In the genomic region with DNA sequence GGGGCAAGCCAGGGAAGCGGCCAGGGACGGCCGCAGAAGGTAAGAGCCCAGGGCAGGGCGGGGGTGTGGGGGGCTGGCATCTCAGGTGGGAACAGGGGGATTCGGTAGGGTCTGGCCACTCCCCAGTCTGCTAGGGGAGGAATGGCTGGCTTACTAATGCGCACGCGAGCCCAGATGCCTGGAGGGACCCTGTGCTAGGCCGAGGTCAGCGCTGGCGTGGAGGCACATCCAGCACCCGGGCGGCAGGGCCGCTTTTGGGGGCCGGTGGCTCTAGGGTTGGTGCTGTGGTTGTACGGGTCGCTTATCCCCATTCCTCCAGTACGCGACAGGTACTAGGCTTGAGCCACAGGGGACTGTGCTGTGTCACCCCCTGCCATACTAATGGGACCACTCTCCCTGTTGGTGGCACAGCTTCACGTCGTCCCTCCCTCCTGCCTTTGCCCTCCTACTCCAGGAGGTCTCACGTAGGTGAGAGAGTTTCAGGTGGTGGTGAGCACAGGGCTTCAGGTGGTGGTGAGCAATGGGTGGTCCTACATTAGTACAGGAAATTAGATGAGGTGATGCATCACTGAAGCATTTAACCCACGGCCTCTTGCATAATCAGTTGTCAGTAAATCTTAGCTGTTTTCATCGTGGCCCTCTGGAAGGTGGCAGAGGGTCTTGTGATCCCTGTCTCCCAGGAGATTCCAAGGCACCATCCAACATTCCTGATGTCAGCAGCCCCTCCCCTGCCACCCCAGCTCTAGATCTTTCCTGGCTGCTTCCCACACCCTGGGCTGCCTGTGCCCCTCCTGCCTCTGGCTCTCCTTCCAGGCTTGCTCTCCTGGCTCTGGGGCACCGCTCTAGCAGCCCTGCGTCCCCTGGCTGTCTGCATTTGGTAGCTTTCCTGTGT, we compare ENCODE assay signal across 7 cellular contexts. TPM values are rescaled to one million over a fixed set of nuclear protein-coding genes. Genes with fewer than 3 reads are reported as not detected.
DNase-seq lines count a peak whose midpoint lies in the region; ATAC-seq lines count a peak whose summit lies in the region.

No MANE protein-coding gene starts in this region.

- H2BK12ac ChIP-seq in trophoblast cell (ENCODE audit: low read length): peak overlapping the region; percentile 11

- H3K18ac ChIP-seq in trophoblast cell (ENCODE audit: low read length): peak overlapping the region; percentile 18

- peak overlapping the region; percentile 75 for H3K4me3 Mint-ChIP-seq in activated T-helper 1 cell treated with anti-CD3 and anti-CD28 coated beads, Interleukin-12 subunit alpha, Interleukin-12 subunit beta, Interleukin-2, Interleukin-4 antibody, amounts not matched to agents 30 ng/mL and 10 ng/mL and 1 ng/mL, durations not matched to agents 14 hours and 24 hours and 36 hours

- no peaks in the 10 kb centered on the region for H3K79me2 ChIP-seq in trophoblast cell (ENCODE audit: control insufficient read depth, insufficient read depth, low read length, poor library complexity)

- H3K9me3 Mint-ChIP-seq in activated T-helper 1 cell treated with anti-CD3 and anti-CD28 coated beads, Interleukin-12 subunit alpha, Interleukin-12 subunit beta, Interleukin-2, Interleukin-4 antibody, amounts not matched to agents 30 ng/mL and 10 ng/mL and 1 ng/mL, durations not matched to agents 14 hours and 24 hours and 36 hours: no peaks in the 10 kb centered on the region

- H3K4me1 ChIP-seq in trophoblast cell (ENCODE audit: control insufficient read depth in 1 of 2, insufficient read depth in 2 of 2, low read length in 2 of 2): peaks cover 9 to 10% of the 10 kb centered on the region in 2 experiments

- peak overlapping the region; percentile 71 for H3K4me3 ChIP-seq in trophoblast cell (ENCODE audit: low read depth, low read length)

- H3K4me2 ChIP-seq in trophoblast cell (ENCODE audit: low read length): peak overlapping the region; percentile 71

- peak overlapping the region; percentile 20 for H2AK5ac ChIP-seq in trophoblast cell (ENCODE audit: low read length)

- H3K4ac ChIP-seq in trophoblast cell (ENCODE audit: low read depth, low read length): peak overlapping the region; percentile 11

- H2BK5ac ChIP-seq in trophoblast cell (ENCODE audit: low read depth, low read length, poor library complexity): no peak overlapping the region

- H3K27me3 ChIP-seq in trophoblast cell (ENCODE audit: insufficient read depth, low read length): peaks cover 4% of the 10 kb centered on the region

- peak overlapping the region; percentile 18 for H2AFZ ChIP-seq in trophoblast cell (ENCODE audit: insufficient read depth, low read length, poor library complexity)

- H3K79me1 ChIP-seq in trophoblast cell (ENCODE audit: low read length): peaks cover 11% of the 10 kb centered on the region

- H3K14ac ChIP-seq in trophoblast cell (ENCODE audit: low read length): peak overlapping the region; percentile 70

- peaks cover 1% of the 10 kb centered on the region for H3K9me3 ChIP-seq in trophoblast cell (ENCODE audit: insufficient read depth, low read depth, low read length)

- peak overlapping the region; percentile 15 for H4K91ac ChIP-seq in trophoblast cell (ENCODE audit: low read depth, low read length)

- H3K36me3 ChIP-seq in trophoblast cell (ENCODE audit: control insufficient read depth in 1 of 2, insufficient read depth in 2 of 2, low read length in 2 of 2): peaks cover 29 to 30% of the 10 kb centered on the region in 2 experiments

- peaks cover 20% of the 10 kb centered on the region for H3K27me3 Mint-ChIP-seq in activated T-helper 1 cell treated with anti-CD3 and anti-CD28 coated beads, Interleukin-12 subunit alpha, Interleukin-12 subunit beta, Interleukin-2, Interleukin-4 antibody, amounts not matched to agents 30 ng/mL and 10 ng/mL and 1 ng/mL, durations not matched to agents 14 hours and 24 hours and 36 hours (ENCODE audit: insufficient read depth)

- ATAC-seq in Right ventricle myocardium superior (ENCODE audit: poor library complexity): peak; percentile 36

- H3K36me3 Mint-ChIP-seq in activated T-helper 1 cell treated with anti-CD3 and anti-CD28 coated beads, Interleukin-12 subunit alpha, Interleukin-12 subunit beta, Interleukin-2, Interleukin-4 antibody, amounts not matched to agents 30 ng/mL and 10 ng/mL and 1 ng/mL, durations not matched to agents 14 hours and 24 hours and 36 hours (ENCODE audit: low read depth): no peaks in the 10 kb centered on the region

- peak overlapping the region; percentile 45 for H3K9ac ChIP-seq in trophoblast cell (ENCODE audit: low read length)

- intact Hi-C loops in activated T-helper 1 cell treated with anti-CD3 and anti-CD28 coated beads, Interleukin-12 subunit alpha, Interleukin-12 subunit beta, Interleukin-2, Interleukin-4 antibody, amounts not matched to agents 30 ng/mL and 10 ng/mL and 1 ng/mL, durations not matched to agents 14 hours and 24 hours and 36 hours (cut with micrococcal nuclease): loop anchor here (2.0 kb wide), 2 partner anchors 18 to 22 kb away; a partner anchor contains a TSS
- intact Hi-C loops in Right ventricle myocardium superior (cut with DNase I): no loop called here

- no peak overlapping the region for H2BK120ac ChIP-seq in trophoblast cell (ENCODE audit: insufficient read depth, low read length, poor library complexity)

- H3K27ac Mint-ChIP-seq in activated T-helper 1 cell treated with anti-CD3 and anti-CD28 coated beads, Interleukin-12 subunit alpha, Interleukin-12 subunit beta, Interleukin-2, Interleukin-4 antibody, amounts not matched to agents 30 ng/mL and 10 ng/mL and 1 ng/mL, durations not matched to agents 14 hours and 24 hours and 36 hours: no peak overlapping the region

- no CpG with 5 or more reads among the region's 26 CpGs for WGBS in trophoblast cell (ENCODE audit: extremely low coverage, insufficient coverage, insufficient read length)

- H4K8ac ChIP-seq in trophoblast cell (ENCODE audit: low read depth, low read length): peak overlapping the region; percentile 41

- DNase-seq in HCEC 1CT (peak; percentile 65), Right ventricle myocardium superior (no peak), trophoblast cell (no peak), RPMI8226 (no peak), SKM-1 (lab: John Stamatoyannopoulos, UW; ENCODE audit: unreplicated experiment) (no peak), DMS53 treated with DMSO at 0.1 percent for 48 hours (lab: John Stamatoyannopoulos, UW; ENCODE audit: unreplicated experiment) (no peak)
- DNase-seq in activated T-helper 1 cell treated with anti-CD3 and anti-CD28 coated beads, Interleukin-12 subunit alpha, Interleukin-12 subunit beta, Interleukin-2, Interleukin-4 antibody, amounts not matched to agents 30 ng/mL and 10 ng/mL and 1 ng/mL, durations not matched to agents 14 hours and 24 hours and 36 hours (ENCODE audit: low spot score): no peak

- no peak overlapping the region for H3K23ac ChIP-seq in trophoblast cell (ENCODE audit: low read length)

- peak overlapping the region; percentile 35 for H4K12ac ChIP-seq in trophoblast cell (ENCODE audit: low read depth, low read length)

- H3K27ac ChIP-seq in trophoblast cell (ENCODE audit: low read depth, low read length): no peak overlapping the region

- peaks cover 10% of the 10 kb centered on the region for H3K4me1 Mint-ChIP-seq in activated T-helper 1 cell treated with anti-CD3 and anti-CD28 coated beads, Interleukin-12 subunit alpha, Interleukin-12 subunit beta, Interleukin-2, Interleukin-4 antibody, amounts not matched to agents 30 ng/mL and 10 ng/mL and 1 ng/mL, durations not matched to agents 14 hours and 24 hours and 36 hours (ENCODE audit: low read depth)

RNA-seq across cellular contexts. Expression of a gene that starts 1.0 kb away (rescaled TPM):
- total RNA-seq in activated T-helper 1 cell treated with anti-CD3 and anti-CD28 coated beads, Interleukin-12 subunit alpha, Interleukin-12 subunit beta, Interleukin-2, Interleukin-4 antibody, amounts not matched to agents 30 ng/mL and 10 ng/mL and 1 ng/mL, durations not matched to agents 14 hours and 24 hours and 36 hours: 17.0 and 17.2 TPM in 2 replicates
- 12.4 TPM for total RNA-seq in Right ventricle myocardium superior
- 31.3 and 31.8 TPM in 2 replicates for polyA plus RNA-seq in trophoblast cell (2013)

RNA-seq across cellular contexts. Expression of a gene that starts 18.2 kb away (rescaled TPM):
- 234 and 250 TPM in 2 replicates for total RNA-seq in activated T-helper 1 cell treated with anti-CD3 and anti-CD28 coated beads, Interleukin-12 subunit alpha, Interleukin-12 subunit beta, Interleukin-2, Interleukin-4 antibody, amounts not matched to agents 30 ng/mL and 10 ng/mL and 1 ng/mL, durations not matched to agents 14 hours and 24 hours and 36 hours
- 75.3 TPM for total RNA-seq in Right ventricle myocardium superior
- polyA plus RNA-seq in trophoblast cell (2013): 57.4 and 61.4 TPM in 2 replicates

RNA-seq across cellular contexts. Expression of a gene that starts 22.8 kb away (rescaled TPM):
- 36.9 and 41.7 TPM in 2 replicates for total RNA-seq in activated T-helper 1 cell treated with anti-CD3 and anti-CD28 coated beads, Interleukin-12 subunit alpha, Interleukin-12 subunit beta, Interleukin-2, Interleukin-4 antibody, amounts not matched to agents 30 ng/mL and 10 ng/mL and 1 ng/mL, durations not matched to agents 14 hours and 24 hours and 36 hours
- total RNA-seq in Right ventricle myocardium superior: 15.5 TPM
- polyA plus RNA-seq in trophoblast cell (2013): 10.0 and 10.3 TPM in 2 replicates

RNA-seq across cellular contexts. Expression of a gene that starts 36.0 kb away (rescaled TPM):
- total RNA-seq in activated T-helper 1 cell treated with anti-CD3 and anti-CD28 coated beads, Interleukin-12 subunit alpha, Interleukin-12 subunit beta, Interleukin-2, Interleukin-4 antibody, amounts not matched to agents 30 ng/mL and 10 ng/mL and 1 ng/mL, durations not matched to agents 14 hours and 24 hours and 36 hours: not detected in 2 replicates
- 2,290 TPM for total RNA-seq in Right ventricle myocardium superior
- polyA plus RNA-seq in trophoblast cell (2013): 146 and 148 TPM in 2 replicates

RNA-seq across cellular contexts. Expression of a gene that starts 39.8 kb away (rescaled TPM):
- total RNA-seq in activated T-helper 1 cell treated with anti-CD3 and anti-CD28 coated beads, Interleukin-12 subunit alpha, Interleukin-12 subunit beta, Interleukin-2, Interleukin-4 antibody, amounts not matched to agents 30 ng/mL and 10 ng/mL and 1 ng/mL, durations not matched to agents 14 hours and 24 hours and 36 hours: 0.42 and 0.78 TPM in 2 replicates
- total RNA-seq in Right ventricle myocardium superior: 1,131 TPM
- 0.14 TPM in 1 of 2 replicates, not detected in the other for polyA plus RNA-seq in trophoblast cell (2013)
